ENCODE assay signal across 2 cellular contexts in genomic region chr11:460331-461199, GRCh38.
TF ChIP-seq lines count a peak whose summit lies in the region.

No MANE protein-coding gene starts in this region.

TF ChIP-seq in HEK293, 187 proteins besides CTCF, POLR2A, EP300 and RAD21:
- TF ChIP-seq ZNF529 (tag by site-specific recombination; IDR thresholded peaks at IDR 0.05; ENCODE audit: insufficient replicate concordance) (no peak), ZNF600 (tag by site-specific recombination; IDR thresholded peaks at IDR 0.05) (peak; percentile 53)

TF ChIP-seq in H1, 55 proteins besides CTCF, POLR2A, EP300 and RAD21:
- TF ChIP-seq POLR2AphosphoS5 (IDR thresholded peaks at IDR 0.05; ENCODE audit: low read depth, low read length) (no peak), ATF3 (IDR thresholded peaks at IDR 0.05; ENCODE audit: insufficient read depth, low read depth, low read length) (no peak), YY1 (IDR thresholded peaks at IDR 0.05; ENCODE audit: low read depth, low read length) (no peak), CTBP2 (IDR thresholded peaks at IDR 0.05; ENCODE audit: borderline replicate concordance, insufficient read depth, insufficient read length, low read length) (no peak), EZH2 (IDR thresholded peaks at IDR 0.05; ENCODE audit: low read depth, low read length, severe bottlenecking) (no peak), BRCA1 (IDR thresholded peaks at IDR 0.05; ENCODE audit: low read depth, low read length) (no peak), HDAC6 (IDR thresholded peaks at IDR 0.05; ENCODE audit: low read depth, low read length) (no peak), SRF (IDR thresholded peaks at IDR 0.05; ENCODE audit: low read depth, low read length) (no peak)
